8 cellular contexts compared by ENCODE assay signal in genomic region chr5:109455598-109456096, GRCh38. TPM values are rescaled to one million over a fixed set of nuclear protein-coding genes. Genes with fewer than 3 reads are reported as not detected.
DNase-seq lines count a peak whose midpoint lies in the region; ATAC-seq and TF ChIP-seq lines count a peak whose summit lies in the region.

No MANE protein-coding gene starts in this region.

- no peaks in the 10 kb centered on the region for H3K27me3 ChIP-seq in left ventricle myocardium inferior (ENCODE audit: low read depth)

- H3K27ac Mint-ChIP-seq in stimulated activated effector memory CD8-positive, alpha-beta T cell treated with anti-CD3 and anti-CD28 coated beads, Interleukin-12 subunit alpha, Interleukin-12 subunit beta, amount 100 ng/mL, for 72 hours: peak overlapping the region; percentile 14

- H3K4me3 ChIP-seq in left ventricle myocardium inferior: no peak overlapping the region

- peaks cover 7% of the 10 kb centered on the region for H3K9me3 ChIP-seq in left ventricle myocardium inferior (replicated peaks)

- H3K4me1 ChIP-seq in left ventricle myocardium inferior: peaks cover 18% of the 10 kb centered on the region

- peak overlapping the region; percentile 20 for H3K4me3 Mint-ChIP-seq in stimulated activated effector memory CD8-positive, alpha-beta T cell treated with anti-CD3 and anti-CD28 coated beads, Interleukin-12 subunit alpha, Interleukin-12 subunit beta, amount 100 ng/mL, for 72 hours

- ATAC-seq in GM19452 (IDR thresholded peaks at IDR 0.05; ENCODE audit: unreplicated experiment) (peak; percentile 100), HG03439 (IDR thresholded peaks at IDR 0.05; ENCODE audit: unreplicated experiment) (peak; percentile 100)
- ATAC-seq in stimulated activated effector memory CD8-positive, alpha-beta T cell treated with anti-CD3 and anti-CD28 coated beads, Interleukin-12 subunit alpha, Interleukin-12 subunit beta, amount 100 ng/mL, for 72 hours: peak; percentile 100

- no peaks in the 10 kb centered on the region for H3K36me3 ChIP-seq in left ventricle myocardium inferior

- no peaks in the 10 kb centered on the region for H3K36me3 Mint-ChIP-seq in stimulated activated effector memory CD8-positive, alpha-beta T cell treated with anti-CD3 and anti-CD28 coated beads, Interleukin-12 subunit alpha, Interleukin-12 subunit beta, amount 100 ng/mL, for 72 hours

- no peaks in the 10 kb centered on the region for H3K9me3 Mint-ChIP-seq in stimulated activated effector memory CD8-positive, alpha-beta T cell treated with anti-CD3 and anti-CD28 coated beads, Interleukin-12 subunit alpha, Interleukin-12 subunit beta, amount 100 ng/mL, for 72 hours

- DNase-seq in EH (ENCODE audit: low read depth) (peak; percentile 88), left ventricle myocardium inferior (no peak), HuH-7 (ENCODE audit: low spot score) (no peak), mesenteric fat pad (ENCODE audit: low spot score) (no peak)
- peak in 1 of 2 donors; percentile 62 for DNase-seq in stimulated activated effector memory CD8-positive, alpha-beta T cell treated with anti-CD3 and anti-CD28 coated beads, Interleukin-12 subunit alpha, Interleukin-12 subunit beta, amount 100 ng/mL, for 72 hours (ENCODE audit: low spot score in 2 of 2)

- TF ChIP-seq CTCF in VCaP (conservative IDR thresholded peaks at IDR 0.05) (no peak), left ventricle myocardium inferior (IDR thresholded peaks at IDR 0.05; ENCODE audit: borderline replicate concordance) (no peak)

- intact Hi-C loops in left ventricle myocardium inferior (cut with micrococcal nuclease): no loop called here

- H3K4me1 Mint-ChIP-seq in stimulated activated effector memory CD8-positive, alpha-beta T cell treated with anti-CD3 and anti-CD28 coated beads, Interleukin-12 subunit alpha, Interleukin-12 subunit beta, amount 100 ng/mL, for 72 hours: peaks cover 6% of the 10 kb centered on the region

- H3K27ac ChIP-seq in VCaP (peak overlapping the region; percentile 71), left ventricle myocardium inferior (replicated peaks) (peak overlapping the region; percentile 31)

RNA-seq across cellular contexts. Expression of gene PJA2, which starts 45.9 kb away (rescaled TPM):
- total RNA-seq in left ventricle myocardium inferior (77.5 TPM), mesenteric fat pad (80.0 TPM)
